In genomic region chr10:72315611-72316385, GRCh38 we compare ENCODE assay signal across 9 cellular contexts. TPM values are rescaled to one million over a fixed set of nuclear protein-coding genes. Genes with fewer than 3 reads are reported as not detected.
A peak's percentile ranks its signal among the peaks of the same experiment; 100 is the strongest.
DNase-seq lines count a peak whose midpoint lies in the region; ATAC-seq, FAIRE-seq and TF ChIP-seq lines count a peak whose summit lies in the region.
"Had no signal": no experiment of that assay in that cellular context is flagged by ENCODE, and none has a peak within 500 bp of the region (broad histone marks: within the 10 kb centered on the region; RNA-seq: fewer than 3 reads in every experiment).

No MANE protein-coding gene starts in this region.

- no peak overlapping the region for H2BK15ac ChIP-seq in mesenchymal stem cell (ENCODE audit: low read depth, poor library complexity, severe bottlenecking)

- H3K4me2 ChIP-seq in mesenchymal stem cell (ENCODE audit: low read length, poor library complexity, severe bottlenecking): no peak overlapping the region

- no peak overlapping the region for H2BK120ac ChIP-seq in mesenchymal stem cell (ENCODE audit: low read depth, low read length)

- H2AK5ac ChIP-seq in mesenchymal stem cell (ENCODE audit: low read length, severe bottlenecking): peak overlapping the region; percentile 13

- no peaks in the 10 kb centered on the region for H3K9me3 ChIP-seq in mesenchymal stem cell (ENCODE audit: control insufficient read depth, low read length)

- peak overlapping the region in 1 of 2 experiments; percentile 41 for H3K4ac ChIP-seq in mesenchymal stem cell (ENCODE audit: low read depth in 1 of 2, low read length in 2 of 2)

- no peaks in the 10 kb centered on the region for H3K27me3 Mint-ChIP-seq in stimulated activated naive CD8-positive, alpha-beta T cell treated with anti-CD3 and anti-CD28 coated beads, Interleukin-15, Interleukin-2, amounts not matched to agents 100 ng/mL and 50 ng/mL, for 24 hours

- no peaks in the 10 kb centered on the region for H3K79me1 ChIP-seq in mesenchymal stem cell (replicated peaks; ENCODE audit: low read length, poor library complexity, severe bottlenecking)

- H3K27me3 ChIP-seq in bronchial epithelial cell (ENCODE audit: control insufficient read depth, insufficient read depth, low read length) (no peaks in the 10 kb centered on the region), mesenchymal stem cell (ENCODE audit: control insufficient read depth in 1 of 2, insufficient read depth in 1 of 2, low read length in 2 of 2) (no peaks in the 10 kb centered on the region)

- no peaks in the 10 kb centered on the region for H3K36me3 Mint-ChIP-seq in stimulated activated naive CD8-positive, alpha-beta T cell treated with anti-CD3 and anti-CD28 coated beads, Interleukin-15, Interleukin-2, amounts not matched to agents 100 ng/mL and 50 ng/mL, for 24 hours (ENCODE audit: low read depth)

- whole genome bisulfite sequencing in mesenchymal stem cell: 89% methylated on average over 2 of the region's 2 CpGs

- H3K4me3 Mint-ChIP-seq in stimulated activated naive CD8-positive, alpha-beta T cell treated with anti-CD3 and anti-CD28 coated beads, Interleukin-15, Interleukin-2, amounts not matched to agents 100 ng/mL and 50 ng/mL, for 24 hours: no peak overlapping the region

- H3K14ac ChIP-seq in mesenchymal stem cell (ENCODE audit: low read length in 2 of 2): no peak overlapping the region

- peaks cover 19% of the 10 kb centered on the region for H3K4me1 ChIP-seq in mesenchymal stem cell (ENCODE audit: control insufficient read depth, insufficient read depth, low read depth, low read length)

- H3K4me1 Mint-ChIP-seq in stimulated activated naive CD8-positive, alpha-beta T cell treated with anti-CD3 and anti-CD28 coated beads, Interleukin-15, Interleukin-2, amounts not matched to agents 100 ng/mL and 50 ng/mL, for 24 hours (ENCODE audit: low read depth): peaks cover 61% of the 10 kb centered on the region

- no peaks in the 10 kb centered on the region for H3K36me3 ChIP-seq in bronchial epithelial cell (ENCODE audit: control insufficient read depth, insufficient read depth, low read length)
- H3K36me3 ChIP-seq in mesenchymal stem cell (ENCODE audit: control insufficient read depth in 1 of 2, insufficient read depth in 2 of 2, low read depth in 1 of 2, low read length in 2 of 2): no peaks in the 10 kb centered on the region

- peak overlapping the region; percentile 70 to 87 for H2BK12ac ChIP-seq in mesenchymal stem cell (ENCODE audit: low read length in 2 of 2)

- H3K18ac ChIP-seq in mesenchymal stem cell (ENCODE audit: low read depth in 1 of 2, low read length in 2 of 2): peak overlapping the region; percentile 21 to 34

- no peak overlapping the region for H3K27ac ChIP-seq in mesenchymal stem cell (ENCODE audit: low read length, poor library complexity, severe bottlenecking)

- H2AFZ ChIP-seq in mesenchymal stem cell (ENCODE audit: low read depth, low read length): no peak overlapping the region

- H3K27ac Mint-ChIP-seq in stimulated activated naive CD8-positive, alpha-beta T cell treated with anti-CD3 and anti-CD28 coated beads, Interleukin-15, Interleukin-2, amounts not matched to agents 100 ng/mL and 50 ng/mL, for 24 hours: peak overlapping the region; percentile 74

- H3K9ac ChIP-seq in mesenchymal stem cell (ENCODE audit: low read length): peak overlapping the region; percentile 30

- H3K4me3 ChIP-seq in bronchial epithelial cell (ENCODE audit: low read depth, low read length) (no peak overlapping the region), mesenchymal stem cell (ENCODE audit: insufficient read depth in 1 of 2, low read depth in 1 of 2, low read length in 2 of 2) (no peak overlapping the region)

- FAIRE-seq in bronchial epithelial cell (lab: Jason Lieb, UNC) (no peak), frontal cortex (lab: Jason Lieb, UNC) (no peak)
- FAIRE-seq: TTC549 had no signal

- no peak for ATAC-seq in stimulated activated naive CD8-positive, alpha-beta T cell treated with anti-CD3 and anti-CD28 coated beads, Interleukin-15, Interleukin-2, amounts not matched to agents 100 U/mL and 50 U/mL, for 24 hours

- no peak for DNase-seq in stimulated activated naive CD8-positive, alpha-beta T cell treated with anti-CD3 and anti-CD28 coated beads, Interleukin-15, Interleukin-2, amounts not matched to agents 100 U/mL and 50 U/mL, for 24 hours
- DNase-seq in bronchial epithelial cell (ENCODE audit: low read depth) (peak; percentile 60), mesenchymal stem cell (no peak), frontal cortex (ENCODE audit: low spot score in 2 of 2) (no peak), midbrain (lab: John Stamatoyannopoulos, UW) (no peak), NCI-H1930 (lab: John Stamatoyannopoulos, UW) (no peak)
- DNase-seq in stimulated activated CD4-positive, alpha-beta T cell treated with anti-CD3 and anti-CD28 coated beads, Interleukin-2, amount 100 ng/mL, for 24 hours: no peak

- H4K8ac ChIP-seq in mesenchymal stem cell (ENCODE audit: low read length): peak overlapping the region; percentile 19

- H3K9me3 Mint-ChIP-seq in stimulated activated naive CD8-positive, alpha-beta T cell treated with anti-CD3 and anti-CD28 coated beads, Interleukin-15, Interleukin-2, amounts not matched to agents 100 ng/mL and 50 ng/mL, for 24 hours: no peaks in the 10 kb centered on the region

- H4K91ac ChIP-seq in mesenchymal stem cell (ENCODE audit: low read length): peak overlapping the region; percentile 4

- no peak for TF ChIP-seq CTCF in bronchial epithelial cell (IDR thresholded peaks at IDR 0.05; ENCODE audit: insufficient read depth, low read length, severe bottlenecking)

- H2BK5ac ChIP-seq in mesenchymal stem cell (ENCODE audit: low read depth, low read length, poor library complexity, severe bottlenecking): no peak overlapping the region

- no peak overlapping the region for H3K23ac ChIP-seq in mesenchymal stem cell (ENCODE audit: low read length in 2 of 2)

RNA-seq across cellular contexts. Expression of gene DNAJB12, which starts 38.9 kb away (rescaled TPM):
- total RNA-seq in bronchial epithelial cell (21.6 and 26.6 TPM in 2 replicates), frontal cortex (14.3 TPM)
- polyA plus RNA-seq in mesenchymal stem cell (2013, experiment 1 of 2): 28.6 TPM
- polyA plus RNA-seq in mesenchymal stem cell (2013, experiment 2 of 2): 27.7 TPM

RNA-seq across cellular contexts. Expression of gene DDIT4, which starts 42.1 kb away (rescaled TPM):
- total RNA-seq in bronchial epithelial cell (2,437 and 2,447 TPM in 2 replicates), frontal cortex (26.5 TPM)
- polyA plus RNA-seq in mesenchymal stem cell (2013, experiment 1 of 2): 109 TPM
- polyA plus RNA-seq in mesenchymal stem cell (2013, experiment 2 of 2): 107 TPM

Comparison
In these comparisons a context has a peak if more than half of its experiments do, and no peak if none do; other contexts are left out.
1. RNA of gene DDIT4, which starts 42.1 kb away (total RNA-seq): 2,437 to 2,447 TPM in bronchial epithelial cell; 26.5 TPM in frontal cortex (single experiment); every median in the first group is over 10 times any median in the second.